In the genomic region with DNA sequence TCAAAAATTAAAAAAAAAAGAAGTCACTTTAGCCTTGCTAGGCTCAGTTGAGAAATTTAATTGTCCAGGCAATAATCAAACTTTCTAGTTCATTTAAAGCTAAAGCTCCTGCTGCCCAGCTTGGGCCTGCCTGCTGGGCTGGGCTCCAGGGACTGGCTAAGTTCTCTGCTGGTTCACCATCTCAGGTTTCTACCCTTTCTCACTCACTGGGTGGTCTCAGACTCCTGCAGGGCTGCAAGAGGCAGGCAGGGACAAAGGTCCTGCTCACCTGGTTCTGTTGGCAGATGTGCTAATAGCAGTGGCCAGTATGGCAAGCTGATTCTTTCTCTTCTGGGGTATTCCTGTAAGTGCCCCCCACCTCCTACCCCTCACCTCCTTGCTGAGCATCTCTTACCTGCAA, we compare ENCODE assay signal across 27 cellular contexts. TPM values are rescaled to one million over a fixed set of nuclear protein-coding genes. Genes with fewer than 3 reads are reported as not detected.
A peak's percentile ranks its signal among the peaks of the same experiment; 100 is the strongest.
DNase-seq lines count a peak whose midpoint lies in the region; ATAC-seq and TF ChIP-seq lines count a peak whose summit lies in the region.
"Had no signal": no experiment of that assay in that cellular context is flagged by ENCODE, and none has a peak within 500 bp of the region (broad histone marks: within the 10 kb centered on the region; RNA-seq: fewer than 3 reads in every experiment).

No MANE protein-coding gene starts in this region.

- H3K4me3 ChIP-seq in OCI-LY3 (ENCODE audit: low read length): peak overlapping the region; percentile 39
- H3K4me3 ChIP-seq: A549, BLaER1, GM12878, SK-N-MC had no signal

- TF ChIP-seq CTCF in OCI-LY3 (IDR thresholded peaks at IDR 0.05; ENCODE audit: low read depth, low read length): no peak

- no peaks in the 10 kb centered on the region for H3K27me3 Mint-ChIP-seq in activated naive CD8-positive, alpha-beta T cell
- H3K27me3 Mint-ChIP-seq in activated naive CD8-positive, alpha-beta T cell treated with anti-CD3 and anti-CD28 coated beads for 36 hours: no peaks in the 10 kb centered on the region

- H3K9me3 Mint-ChIP-seq in activated naive CD8-positive, alpha-beta T cell (ENCODE audit: low read depth): no peaks in the 10 kb centered on the region
- no peaks in the 10 kb centered on the region for H3K9me3 Mint-ChIP-seq in activated naive CD8-positive, alpha-beta T cell treated with anti-CD3 and anti-CD28 coated beads for 36 hours
- H3K9me3 Mint-ChIP-seq in stimulated activated effector memory CD8-positive, alpha-beta T cell treated with anti-CD3 and anti-CD28 coated beads, Interleukin-12 subunit alpha, Interleukin-12 subunit beta, amount 100 ng/mL, for 72 hours: no peaks in the 10 kb centered on the region
- H3K9me3 Mint-ChIP-seq: CD8-positive, alpha-beta T cell; HFFc6 had no signal

- peaks cover 9% of the 10 kb centered on the region for H3K4me1 Mint-ChIP-seq in activated naive CD8-positive, alpha-beta T cell (ENCODE audit: low read depth)
- peaks cover 12% of the 10 kb centered on the region for H3K4me1 Mint-ChIP-seq in activated naive CD8-positive, alpha-beta T cell treated with anti-CD3 and anti-CD28 coated beads for 36 hours
- peaks cover 17% of the 10 kb centered on the region for H3K4me1 Mint-ChIP-seq in stimulated activated effector memory CD8-positive, alpha-beta T cell treated with anti-CD3 and anti-CD28 coated beads, Interleukin-12 subunit alpha, Interleukin-12 subunit beta, amount 100 ng/mL, for 72 hours

- H3K9me3 ChIP-seq in OCI-LY3 (ENCODE audit: insufficient read depth, low read length): no peaks in the 10 kb centered on the region
- H3K9me3 ChIP-seq: A549, BLaER1 had no signal

- peak overlapping the region; percentile 58 for H3K27ac Mint-ChIP-seq in activated naive CD8-positive, alpha-beta T cell
- H3K27ac Mint-ChIP-seq in activated naive CD8-positive, alpha-beta T cell treated with anti-CD3 and anti-CD28 coated beads for 36 hours: no peak overlapping the region
- peak overlapping the region; percentile 26 for H3K27ac Mint-ChIP-seq in stimulated activated effector memory CD8-positive, alpha-beta T cell treated with anti-CD3 and anti-CD28 coated beads, Interleukin-12 subunit alpha, Interleukin-12 subunit beta, amount 100 ng/mL, for 72 hours
- H3K27ac Mint-ChIP-seq: CD8-positive, alpha-beta T cell; HFFc6 had no signal

- peak overlapping the region; percentile 48 for H3K4me2 ChIP-seq in OCI-LY3 (ENCODE audit: low read length)
- H3K4me2 ChIP-seq: A549, BLaER1 had no signal

- no peaks in the 10 kb centered on the region for H3K79me2 ChIP-seq in OCI-LY3 (ENCODE audit: low read length)

- no peaks in the 10 kb centered on the region for H3K36me3 ChIP-seq in OCI-LY3 (replicated peaks; ENCODE audit: low read depth, low read length)
- H3K36me3 ChIP-seq: BLaER1 had no signal

- H3K9ac ChIP-seq in OCI-LY3 (ENCODE audit: low read length): no peak overlapping the region
- H3K9ac ChIP-seq: BLaER1 had no signal

- H3K27me3 ChIP-seq in OCI-LY3 (ENCODE audit: low read depth, low read length): no peaks in the 10 kb centered on the region
- H3K27me3 ChIP-seq: BLaER1 had no signal

- no peaks in the 10 kb centered on the region for H4K20me1 ChIP-seq in OCI-LY3 (ENCODE audit: insufficient read depth, low read length)
- H4K20me1 ChIP-seq: BLaER1 had no signal

- H2AFZ ChIP-seq in OCI-LY3 (ENCODE audit: low read depth, low read length): no peak overlapping the region

- peaks cover 14% of the 10 kb centered on the region for H3K36me3 Mint-ChIP-seq in activated naive CD8-positive, alpha-beta T cell
- H3K36me3 Mint-ChIP-seq in activated naive CD8-positive, alpha-beta T cell treated with anti-CD3 and anti-CD28 coated beads for 36 hours: peaks cover 10% of the 10 kb centered on the region
- H3K36me3 Mint-ChIP-seq in stimulated activated effector memory CD8-positive, alpha-beta T cell treated with anti-CD3 and anti-CD28 coated beads, Interleukin-12 subunit alpha, Interleukin-12 subunit beta, amount 100 ng/mL, for 72 hours: peaks cover 62% of the 10 kb centered on the region

- H3K4me1 ChIP-seq in OCI-LY3 (ENCODE audit: low read length): peaks cover 24% of the 10 kb centered on the region
- H3K4me1 ChIP-seq: A549 had no signal

- no peak overlapping the region for H3K27ac ChIP-seq in OCI-LY3 (ENCODE audit: low read length)
- H3K27ac ChIP-seq: A549, BLaER1, HL-60, SK-N-MC had no signal

- DNase-seq in activated naive CD8-positive, alpha-beta T cell treated with anti-CD3 and anti-CD28 coated beads for 36 hours: no peak
- DNase-seq in iPS-NIHi11 (ENCODE audit: low spot score): peak; percentile 37
- DNase-seq in stimulated activated effector memory CD8-positive, alpha-beta T cell treated with anti-CD3 and anti-CD28 coated beads, Interleukin-12 subunit alpha, Interleukin-12 subunit beta, amount 100 ng/mL, for 72 hours (ENCODE audit: low spot score in 2 of 2): no peak
- DNase-seq in SW 1271 (lab: John Stamatoyannopoulos, UW): no peak
- DNase-seq in iPS-NIHi7 (ENCODE audit: extremely low spot score): no peak
- DNase-seq: Calu3; CD8-positive, alpha-beta T cell; GOT3; HFFc6; Karpas-422; NCI-H1048; NCI-H1436; NCI-H2029 treated with DMSO at 0.1 percent for 48 hours; NCI-H2171 treated with DMSO at 0.1 percent for 48 hours; NCI-H446; OCI-M1; Right ventricle myocardium superior had no signal

- no peak for ATAC-seq in stimulated activated effector memory CD8-positive, alpha-beta T cell treated with anti-CD3 and anti-CD28 coated beads, Interleukin-12 subunit alpha, Interleukin-12 subunit beta, amount 100 ng/mL, for 72 hours
- ATAC-seq in GM19328 (IDR thresholded peaks at IDR 0.05; ENCODE audit: unreplicated experiment): no peak
- ATAC-seq: A549; CD8-positive, alpha-beta T cell had no signal

- H3K4me3 Mint-ChIP-seq in activated naive CD8-positive, alpha-beta T cell: no peak overlapping the region
- no peak overlapping the region for H3K4me3 Mint-ChIP-seq in activated naive CD8-positive, alpha-beta T cell treated with anti-CD3 and anti-CD28 coated beads for 36 hours
- H3K4me3 Mint-ChIP-seq in stimulated activated effector memory CD8-positive, alpha-beta T cell treated with anti-CD3 and anti-CD28 coated beads, Interleukin-12 subunit alpha, Interleukin-12 subunit beta, amount 100 ng/mL, for 72 hours: no peak overlapping the region
- H3K4me3 Mint-ChIP-seq: CD8-positive, alpha-beta T cell; HFFc6 had no signal

RNA-seq across cellular contexts. Expression of a gene that starts 21.2 kb away (rescaled TPM):
- total RNA-seq in activated naive CD8-positive, alpha-beta T cell treated with anti-CD3 and anti-CD28 coated beads for 36 hours: 10 to 100 TPM; 70.3 to 76.3 TPM

RNA-seq across cellular contexts. Expression of a gene that starts 35.2 kb away (rescaled TPM):
- 1 to 10 TPM; 3.0 to 3.4 TPM for total RNA-seq in activated naive CD8-positive, alpha-beta T cell treated with anti-CD3 and anti-CD28 coated beads for 36 hours
- total RNA-seq: HT1080, MCF 10A had no signal

RNA-seq across cellular contexts. Expression of a gene that starts 54.8 kb away (rescaled TPM):
- 10 to 100 TPM; 66.4 to 69.8 TPM for total RNA-seq in activated naive CD8-positive, alpha-beta T cell treated with anti-CD3 and anti-CD28 coated beads for 36 hours

RNA-seq across cellular contexts. Expression of a gene that starts 55.2 kb away (rescaled TPM):
- total RNA-seq in activated naive CD8-positive, alpha-beta T cell treated with anti-CD3 and anti-CD28 coated beads for 36 hours: 10 to 100 TPM; 83.6 to 85.1 TPM
